In the genomic region with DNA sequence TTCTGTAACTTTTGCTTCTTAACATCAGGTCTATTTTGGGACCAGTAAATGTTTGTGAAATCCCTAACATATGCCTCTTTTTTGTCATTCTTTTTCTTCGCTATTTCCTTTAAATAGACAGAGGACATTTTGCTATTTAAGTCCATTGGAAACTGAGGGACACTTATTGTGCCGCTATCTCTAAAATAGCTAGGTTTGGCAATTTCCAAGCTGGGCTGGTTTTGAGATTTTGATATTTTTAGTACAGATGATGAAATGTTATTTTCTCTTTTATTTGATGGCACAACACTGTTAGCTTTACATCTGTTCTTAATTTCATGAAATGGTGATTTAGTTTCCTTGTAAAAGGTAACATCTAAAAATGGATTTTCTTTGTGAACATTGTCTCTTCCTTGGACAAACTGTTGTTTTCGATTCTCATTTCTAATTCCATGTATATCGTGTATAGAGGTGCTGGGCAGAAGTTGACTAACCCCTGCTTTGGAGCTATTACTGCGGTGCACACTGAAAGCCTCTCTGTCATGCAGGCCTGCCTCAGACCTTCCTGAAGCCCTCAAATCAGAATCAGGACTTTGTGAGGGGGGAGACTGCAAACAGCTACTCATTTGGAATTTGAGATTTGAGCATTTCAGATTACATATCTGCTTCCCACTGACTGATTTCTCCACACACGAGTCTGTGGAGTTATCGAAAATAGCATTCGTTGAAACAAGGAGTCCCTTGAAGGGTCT, we compare ENCODE assay signal across 8 cellular contexts. TPM values are rescaled to one million over a fixed set of nuclear protein-coding genes. Genes with fewer than 3 reads are reported as not detected.
DNase-seq lines count a peak whose midpoint lies in the region; ATAC-seq and TF ChIP-seq lines count a peak whose summit lies in the region.

No MANE protein-coding gene starts in this region.

- no peak for TF ChIP-seq POLR2A in body of pancreas (IDR thresholded peaks at IDR 0.05)

- 33 to 38% methylated on average over 8 of the region's 8 CpGs for WGBS in body of pancreas, 2 donors

- H3K4me3 Mint-ChIP-seq in mesothelial cell of epicardium: peak overlapping the region; percentile 77
- H3K4me3 Mint-ChIP-seq in activated CD4-positive, alpha-beta T cell treated with anti-CD3 and anti-CD28 coated beads, Interleukin-2, amount 10 ng/mL, durations not matched to agents 7 days and 5 days: no peak overlapping the region
- no peak overlapping the region for H3K4me3 Mint-ChIP-seq in T-helper 17 cell

- H3K27me3 ChIP-seq in body of pancreas: peaks cover 0 to 4% of the 10 kb centered on the region in 2 donors

- no peaks in the 10 kb centered on the region for H3K36me3 ChIP-seq in body of pancreas (replicated peaks in 1 of 2; ENCODE audit: insufficient read depth in 1 of 2, low read depth in 2 of 2)

- CTCF ChIA-PET in activated CD4-positive, alpha-beta T cell treated with anti-CD3 and anti-CD28 coated beads, Interleukin-2, amount 10 ng/mL, durations not matched to agents 7 days and 5 days (lab: Charles Lee): no interaction called here

- DNase-seq in body of pancreas (peak in 1 of 4 donors; percentile 5), mesothelial cell of epicardium (ENCODE audit: low spot score in 2 of 2, unreplicated experiment in 2 of 2) (no peak), SW 1271 (lab: John Stamatoyannopoulos, UW) (no peak), islet precursor cell (no peak), T-helper 17 cell (no peak)
- DNase-seq in activated CD4-positive, alpha-beta T cell treated with anti-CD3 and anti-CD28 coated beads, Interleukin-2, amount 10 ng/mL, durations not matched to agents 7 days and 5 days: no peak

- H3K4me1 ChIP-seq in body of pancreas: peaks cover 13% of the 10 kb centered on the region

- ATAC-seq in GM18909 (IDR thresholded peaks at IDR 0.05; ENCODE audit: poor library complexity, unreplicated experiment): peak; percentile 31
- ATAC-seq in HG03045 (IDR thresholded peaks at IDR 0.05; ENCODE audit: unreplicated experiment): peak; percentile 21
- ATAC-seq in body of pancreas: peak; percentile 4
- ATAC-seq in T-helper 17 cell: no peak

- H3K27ac ChIP-seq in body of pancreas: no peak overlapping the region

- H3K4me1 Mint-ChIP-seq in mesothelial cell of epicardium (peaks cover 9% of the 10 kb centered on the region), T-helper 17 cell (no peaks in the 10 kb centered on the region)
- H3K4me1 Mint-ChIP-seq in activated CD4-positive, alpha-beta T cell treated with anti-CD3 and anti-CD28 coated beads, Interleukin-2, amount 10 ng/mL, durations not matched to agents 7 days and 5 days: no peaks in the 10 kb centered on the region

- H3K27me3 Mint-ChIP-seq in mesothelial cell of epicardium (ENCODE audit: low read depth): peaks cover 5% of the 10 kb centered on the region
- peaks cover 31% of the 10 kb centered on the region for H3K27me3 Mint-ChIP-seq in activated CD4-positive, alpha-beta T cell treated with anti-CD3 and anti-CD28 coated beads, Interleukin-2, amount 10 ng/mL, durations not matched to agents 7 days and 5 days
- H3K27me3 Mint-ChIP-seq in T-helper 17 cell: peaks cover 9% of the 10 kb centered on the region

- H3K9me3 ChIP-seq in body of pancreas (no peaks in the 10 kb centered on the region), T-helper 17 cell (ENCODE audit: control insufficient read depth, low read length, poor library complexity, severe bottlenecking) (no peaks in the 10 kb centered on the region)

- no peaks in the 10 kb centered on the region for H3K36me3 Mint-ChIP-seq in mesothelial cell of epicardium
- H3K36me3 Mint-ChIP-seq in activated CD4-positive, alpha-beta T cell treated with anti-CD3 and anti-CD28 coated beads, Interleukin-2, amount 10 ng/mL, durations not matched to agents 7 days and 5 days (ENCODE audit: low read depth): no peaks in the 10 kb centered on the region
- H3K36me3 Mint-ChIP-seq in T-helper 17 cell (ENCODE audit: low read depth): no peaks in the 10 kb centered on the region

- TF ChIP-seq CTCF in body of pancreas (IDR thresholded peaks at IDR 0.05) (no peak), mesothelial cell of epicardium (IDR thresholded peaks at IDR 0.05; ENCODE audit: unreplicated experiment) (no peak)

- peak overlapping the region; percentile 73 for H3K27ac Mint-ChIP-seq in mesothelial cell of epicardium
- no peak overlapping the region for H3K27ac Mint-ChIP-seq in activated CD4-positive, alpha-beta T cell treated with anti-CD3 and anti-CD28 coated beads, Interleukin-2, amount 10 ng/mL, durations not matched to agents 7 days and 5 days
- H3K27ac Mint-ChIP-seq in T-helper 17 cell: no peak overlapping the region

- no peaks in the 10 kb centered on the region for H3K9me3 Mint-ChIP-seq in mesothelial cell of epicardium
- no peaks in the 10 kb centered on the region for H3K9me3 Mint-ChIP-seq in activated CD4-positive, alpha-beta T cell treated with anti-CD3 and anti-CD28 coated beads, Interleukin-2, amount 10 ng/mL, durations not matched to agents 7 days and 5 days

- intact Hi-C loops in body of pancreas (cut with DNase I): no loop called here

- H3K4me3 ChIP-seq in body of pancreas: peak overlapping the region in 1 of 2 donors; percentile 14

- POLR2A ChIA-PET in activated CD4-positive, alpha-beta T cell treated with anti-CD3 and anti-CD28 coated beads, Interleukin-2, amount 10 ng/mL, durations not matched to agents 7 days and 5 days (lab: Charles Lee): no interaction called here

RNA-seq across cellular contexts. Expression of a gene that starts 0.6 kb away (rescaled TPM):
- total RNA-seq in body of pancreas: under 1 TPM in 1 of 2 donors, not detected in 1; 0.26 TPM
- total RNA-seq in mesothelial cell of epicardium: 0.13 to 0.18 TPM (median 0.16 TPM) in 3 replicates
- not detected for total RNA-seq in activated CD4-positive, alpha-beta T cell treated with anti-CD3 and anti-CD28 coated beads, Interleukin-2, amount 10 ng/mL, durations not matched to agents 7 days and 5 days
- total RNA-seq in T-helper 17 cell: not detected

RNA-seq across cellular contexts. Expression of a gene that starts 22.9 kb away (rescaled TPM):
- 1 to 10 TPM in 1 of 2 donors, under 1 TPM in 1; 0.66 to 4.2 TPM for total RNA-seq in body of pancreas
- 0.61 to 0.95 TPM (median 0.83 TPM) in 3 replicates for total RNA-seq in mesothelial cell of epicardium
- total RNA-seq in activated CD4-positive, alpha-beta T cell treated with anti-CD3 and anti-CD28 coated beads, Interleukin-2, amount 10 ng/mL, durations not matched to agents 7 days and 5 days: not detected
- not detected for total RNA-seq in T-helper 17 cell
